8 cellular contexts compared by ENCODE assay signal in the genomic region with DNA sequence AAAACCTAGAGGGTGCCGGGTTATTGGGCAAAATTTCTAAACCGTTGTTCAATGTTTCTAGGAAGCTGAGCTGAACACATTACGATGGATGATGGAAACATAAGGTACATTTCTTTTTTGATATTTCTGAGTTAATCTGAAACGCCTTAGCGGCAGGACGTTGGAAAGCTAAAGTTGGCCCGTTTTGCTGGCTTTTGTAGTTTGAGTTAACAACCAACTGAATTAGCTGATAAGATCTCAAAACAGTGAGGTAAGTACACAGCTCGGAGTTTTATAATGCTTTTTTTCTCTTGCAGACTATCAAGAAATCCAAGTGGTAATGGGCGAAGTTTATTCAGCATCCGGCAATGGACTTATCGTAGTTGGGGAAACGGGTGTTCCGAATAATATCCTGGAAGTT.
DNase-seq lines count a peak whose midpoint lies in the region; ATAC-seq and TF ChIP-seq lines count a peak whose summit lies in the region.

No MANE protein-coding gene starts in this region.

- H3K27me3 Mint-ChIP-seq in effector memory CD8-positive, alpha-beta T cell: no peaks in the 10 kb centered on the region
- no peaks in the 10 kb centered on the region for H3K27me3 Mint-ChIP-seq in neural crest cell (ENCODE audit: low read depth)

- H3K9me3 ChIP-seq in OCI-LY3 (ENCODE audit: insufficient read depth, low read length): no peaks in the 10 kb centered on the region

- H3K27ac Mint-ChIP-seq in effector memory CD8-positive, alpha-beta T cell: peak overlapping the region; percentile 98 to 99
- peak overlapping the region; percentile 88 for H3K27ac Mint-ChIP-seq in neural crest cell (ENCODE audit: unreplicated experiment)

- peak overlapping the region; percentile 96 for H3K4me2 ChIP-seq in OCI-LY3 (ENCODE audit: low read length)

- H3K27me3 ChIP-seq in OCI-LY3 (ENCODE audit: low read depth, low read length): no peaks in the 10 kb centered on the region

- no peak for TF ChIP-seq CTCF in OCI-LY3 (IDR thresholded peaks at IDR 0.05; ENCODE audit: low read depth, low read length)
- no peak for TF ChIP-seq CTCF in neural crest cell (conservative IDR thresholded peaks at IDR 0.05)

- DNase-seq in CD1c-positive myeloid dendritic cell (ENCODE audit: extremely low spot score): peak; percentile 17
- DNase-seq in effector memory CD8-positive, alpha-beta T cell: no peak
- no peak for DNase-seq in neural crest cell (ENCODE audit: low read depth, low spot score)
- no peak for DNase-seq in inferior parietal cortex (ENCODE audit: extremely low spot score)

- H3K79me2 ChIP-seq in OCI-LY3 (ENCODE audit: low read length): peaks cover 28% of the 10 kb centered on the region

- H3K4me3 ChIP-seq in OCI-LY3 (ENCODE audit: low read length): peak overlapping the region; percentile 99

- no peak for ATAC-seq in effector memory CD8-positive, alpha-beta T cell (replicated peaks)
- ATAC-seq in GM18873 (IDR thresholded peaks at IDR 0.05; ENCODE audit: low FRiP score, unreplicated experiment): no peak
- ATAC-seq in HG02938 (IDR thresholded peaks at IDR 0.05; ENCODE audit: unreplicated experiment): no peak
- ATAC-seq in esophagus mucosa: no peak

- no peaks in the 10 kb centered on the region for H3K9me3 Mint-ChIP-seq in effector memory CD8-positive, alpha-beta T cell
- H3K9me3 Mint-ChIP-seq in neural crest cell: no peaks in the 10 kb centered on the region

- H3K36me3 Mint-ChIP-seq in effector memory CD8-positive, alpha-beta T cell (ENCODE audit: insufficient read depth): peaks cover 24% of the 10 kb centered on the region
- peaks cover 11% of the 10 kb centered on the region for H3K36me3 Mint-ChIP-seq in neural crest cell (ENCODE audit: low read depth)

- peaks cover 53% of the 10 kb centered on the region for H3K4me1 ChIP-seq in OCI-LY3 (ENCODE audit: low read length)

- H3K4me1 Mint-ChIP-seq in effector memory CD8-positive, alpha-beta T cell (ENCODE audit: low read depth in 2 of 2): peaks cover 23 to 33% of the 10 kb centered on the region in 2 donors
- peaks cover 40% of the 10 kb centered on the region for H3K4me1 Mint-ChIP-seq in neural crest cell

- H3K9ac ChIP-seq in OCI-LY3 (ENCODE audit: low read length): peak overlapping the region; percentile 99

- H3K4me3 Mint-ChIP-seq in effector memory CD8-positive, alpha-beta T cell: peak overlapping the region; percentile 92
- peak overlapping the region; percentile 91 for H3K4me3 Mint-ChIP-seq in neural crest cell

- H4K20me1 ChIP-seq in OCI-LY3 (ENCODE audit: insufficient read depth, low read length): peaks cover 8% of the 10 kb centered on the region

- H3K27ac ChIP-seq in OCI-LY3 (ENCODE audit: low read length): peak overlapping the region; percentile 84

- peaks cover 37% of the 10 kb centered on the region for H3K36me3 ChIP-seq in OCI-LY3 (replicated peaks; ENCODE audit: low read depth, low read length)

- H2AFZ ChIP-seq in OCI-LY3 (ENCODE audit: low read depth, low read length): no peak overlapping the region
